ENCODE assay signal across 1 cellular context in genomic region chr4:165476214-165477098, GRCh38.
TF ChIP-seq lines count a peak whose summit lies in the region.

No MANE protein-coding gene starts in this region.

TF ChIP-seq in IMR-90, 13 proteins besides CTCF, POLR2A, EP300 and RAD21 (continued from another document):
- TF ChIP-seq, protein P1, sequence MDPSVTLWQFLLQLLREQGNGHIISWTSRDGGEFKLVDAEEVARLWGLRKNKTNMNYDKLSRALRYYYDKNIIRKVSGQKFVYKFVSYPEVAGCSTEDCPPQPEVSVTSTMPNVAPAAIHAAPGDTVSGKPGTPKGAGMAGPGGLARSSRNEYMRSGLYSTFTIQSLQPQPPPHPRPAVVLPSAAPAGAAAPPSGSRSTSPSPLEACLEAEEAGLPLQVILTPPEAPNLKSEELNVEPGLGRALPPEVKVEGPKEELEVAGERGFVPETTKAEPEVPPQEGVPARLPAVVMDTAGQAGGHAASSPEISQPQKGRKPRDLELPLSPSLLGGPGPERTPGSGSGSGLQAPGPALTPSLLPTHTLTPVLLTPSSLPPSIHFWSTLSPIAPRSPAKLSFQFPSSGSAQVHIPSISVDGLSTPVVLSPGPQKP (IDR thresholded peaks at IDR 0.05; ENCODE audit: borderline replicate concordance, low read depth, low read length), result no peak
- TF ChIP-seq BHLHE40 (IDR thresholded peaks at IDR 0.05; ENCODE audit: low read depth, low read length), result no peak
